In the genomic region with DNA sequence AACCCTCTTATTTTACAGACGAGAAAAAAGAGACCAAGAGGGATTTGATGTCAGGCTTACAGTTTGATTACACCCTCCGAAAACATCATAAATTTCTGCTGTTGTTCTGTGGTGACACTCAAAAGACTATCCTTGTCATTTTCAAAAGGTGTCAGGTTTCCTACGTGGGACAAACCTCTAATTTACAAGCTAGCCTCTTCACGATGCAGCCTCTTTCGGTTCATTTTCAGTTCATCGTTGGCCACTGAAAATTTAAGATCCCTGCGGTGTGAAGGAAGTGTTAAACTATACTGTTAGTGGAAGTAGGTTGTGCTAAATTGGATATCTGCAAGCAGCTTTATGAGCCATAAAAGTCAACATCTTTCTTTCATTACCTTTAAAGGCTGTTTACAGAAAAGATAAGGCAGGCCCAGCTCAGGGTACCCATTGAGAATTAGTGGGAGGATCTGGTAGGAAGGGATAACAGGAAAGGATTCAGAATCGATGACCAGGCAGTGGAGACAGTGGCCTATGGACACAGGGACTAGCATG, we compare ENCODE assay signal across 10 cellular contexts.
DNase-seq lines count a peak whose midpoint lies in the region; ATAC-seq and TF ChIP-seq lines count a peak whose summit lies in the region.
"Had no signal": no experiment of that assay in that cellular context is flagged by ENCODE, and none has a peak within 500 bp of the region (broad histone marks: within the 10 kb centered on the region; RNA-seq: fewer than 3 reads in every experiment).

No MANE protein-coding gene starts in this region.

- H3K27ac ChIP-seq in neural progenitor cell (no peak overlapping the region), heart left ventricle (no peak overlapping the region)
- H3K27ac ChIP-seq: pancreas, VCaP had no signal

- TF ChIP-seq CTCF in mucosa of descending colon (IDR thresholded peaks at IDR 0.05) (no peak), neural progenitor cell (IDR thresholded peaks at IDR 0.05) (no peak), heart left ventricle (IDR thresholded peaks at IDR 0.05) (no peak)

- H3K36me3 Mint-ChIP-seq in neural progenitor cell, result peaks cover 3% of the 10 kb centered on the region

- no peaks in the 10 kb centered on the region for H3K36me3 ChIP-seq in mucosa of descending colon (ENCODE audit: low read depth)
- H3K36me3 ChIP-seq in neural progenitor cell, result no peaks in the 10 kb centered on the region
- H3K36me3 ChIP-seq in heart left ventricle, result no peaks in the 10 kb centered on the region
- H3K36me3 ChIP-seq: pancreas had no signal

- intact Hi-C loops in mucosa of descending colon (cut with DNase I, micrococcal nuclease) (no loop called here), heart left ventricle (cut with DNase I) (no loop called here)

- no peak overlapping the region for H3K9ac ChIP-seq in neural progenitor cell

- 83 to 89% (median 86%) methylated on average over 8 of the region's 8 CpGs for WGBS in heart left ventricle, 4 donors

- peaks cover 4% of the 10 kb centered on the region for H3K27me3 Mint-ChIP-seq in neural progenitor cell (ENCODE audit: insufficient read depth, low read depth)

- no peak overlapping the region for H3K4me3 Mint-ChIP-seq in neural progenitor cell
- H3K4me3 Mint-ChIP-seq: activated naive CD8-positive, alpha-beta T cell treated with anti-CD3 and anti-CD28 coated beads, Interleukin-2, amount 10 ng/mL, durations not matched to agents 7 days and 5 days had no signal

- no peaks in the 10 kb centered on the region for H3K9me3 ChIP-seq in mucosa of descending colon
- H3K9me3 ChIP-seq in neural progenitor cell (ENCODE audit: low read depth), result no peaks in the 10 kb centered on the region
- H3K9me3 ChIP-seq in heart left ventricle, result no peaks in the 10 kb centered on the region
- H3K9me3 ChIP-seq: pancreas had no signal

- ATAC-seq in GM19463 (IDR thresholded peaks at IDR 0.05; ENCODE audit: unreplicated experiment) (peak; percentile 24), mucosa of descending colon (peak; percentile 89), HG03378 (IDR thresholded peaks at IDR 0.05; ENCODE audit: unreplicated experiment) (no peak), heart left ventricle (no peak)
- ATAC-seq: pancreas had no signal

- no peaks in the 10 kb centered on the region for H4K20me1 ChIP-seq in neural progenitor cell (ENCODE audit: low read depth)

- H3K27ac Mint-ChIP-seq in neural progenitor cell, result no peak overlapping the region
- H3K27ac Mint-ChIP-seq: activated naive CD8-positive, alpha-beta T cell treated with anti-CD3 and anti-CD28 coated beads, Interleukin-2, amount 10 ng/mL, durations not matched to agents 7 days and 5 days had no signal

- no peaks in the 10 kb centered on the region for H3K27me3 ChIP-seq in neural progenitor cell
- no peaks in the 10 kb centered on the region for H3K27me3 ChIP-seq in heart left ventricle
- H3K27me3 ChIP-seq: pancreas had no signal

- no peak for TF ChIP-seq POLR2A in heart left ventricle (IDR thresholded peaks at IDR 0.05)

- H3K4me1 ChIP-seq in mucosa of descending colon (ENCODE audit: low read depth), result no peaks in the 10 kb centered on the region
- peaks cover 13% of the 10 kb centered on the region for H3K4me1 ChIP-seq in neural progenitor cell
- no peaks in the 10 kb centered on the region for H3K4me1 ChIP-seq in heart left ventricle
- H3K4me1 ChIP-seq: pancreas had no signal

- peaks cover 11% of the 10 kb centered on the region for H3F3A ChIP-seq in neural progenitor cell (ENCODE audit: low read depth)

- no peak overlapping the region for H3K4me2 ChIP-seq in neural progenitor cell

- H3K79me2 ChIP-seq in neural progenitor cell (ENCODE audit: low read depth), result no peaks in the 10 kb centered on the region

- no peak overlapping the region for H2AFZ ChIP-seq in neural progenitor cell (replicated peaks)

- peak; percentile 47 for DNase-seq in HuH-7 (ENCODE audit: low spot score)
- peak; percentile 88 for DNase-seq in NCI-H510A treated with DMSO at 0.1 percent for 48 hours (lab: John Stamatoyannopoulos, UW)
- peak in 1 of 3 donors; percentile 9 for DNase-seq in mucosa of descending colon
- no peak for DNase-seq in neural progenitor cell (ENCODE audit: low spot score)
- DNase-seq in heart left ventricle, result no peak
- DNase-seq: activated naive CD8-positive, alpha-beta T cell treated with anti-CD3 and anti-CD28 coated beads, Interleukin-2, amount 10 ng/mL, durations not matched to agents 7 days and 5 days had no signal

- no peak overlapping the region for H3K4me3 ChIP-seq in mucosa of descending colon
- H3K4me3 ChIP-seq in neural progenitor cell, result no peak overlapping the region
- no peak overlapping the region for H3K4me3 ChIP-seq in heart left ventricle
- H3K4me3 ChIP-seq: pancreas had no signal

- peaks cover 6% of the 10 kb centered on the region for H3K9me3 Mint-ChIP-seq in neural progenitor cell

- peaks cover 8% of the 10 kb centered on the region for H3K4me1 Mint-ChIP-seq in neural progenitor cell

Comparison
In these comparisons a context has a peak if more than half of its experiments do, and no peak if none do; other contexts are left out.
1. ATAC-seq: peak in GM19463 (single experiment) and mucosa of descending colon (single experiment); none in HG03378 (single experiment) and heart left ventricle (0 of 4).
2. DNase-seq: peak in HuH-7 (single experiment) and NCI-H510A treated with DMSO at 0.1 percent for 48 hours (single experiment); none in neural progenitor cell (single experiment) and heart left ventricle (0 of 5).